Comparison of ENCODE assay signal across 20 cellular contexts in the genomic region with DNA sequence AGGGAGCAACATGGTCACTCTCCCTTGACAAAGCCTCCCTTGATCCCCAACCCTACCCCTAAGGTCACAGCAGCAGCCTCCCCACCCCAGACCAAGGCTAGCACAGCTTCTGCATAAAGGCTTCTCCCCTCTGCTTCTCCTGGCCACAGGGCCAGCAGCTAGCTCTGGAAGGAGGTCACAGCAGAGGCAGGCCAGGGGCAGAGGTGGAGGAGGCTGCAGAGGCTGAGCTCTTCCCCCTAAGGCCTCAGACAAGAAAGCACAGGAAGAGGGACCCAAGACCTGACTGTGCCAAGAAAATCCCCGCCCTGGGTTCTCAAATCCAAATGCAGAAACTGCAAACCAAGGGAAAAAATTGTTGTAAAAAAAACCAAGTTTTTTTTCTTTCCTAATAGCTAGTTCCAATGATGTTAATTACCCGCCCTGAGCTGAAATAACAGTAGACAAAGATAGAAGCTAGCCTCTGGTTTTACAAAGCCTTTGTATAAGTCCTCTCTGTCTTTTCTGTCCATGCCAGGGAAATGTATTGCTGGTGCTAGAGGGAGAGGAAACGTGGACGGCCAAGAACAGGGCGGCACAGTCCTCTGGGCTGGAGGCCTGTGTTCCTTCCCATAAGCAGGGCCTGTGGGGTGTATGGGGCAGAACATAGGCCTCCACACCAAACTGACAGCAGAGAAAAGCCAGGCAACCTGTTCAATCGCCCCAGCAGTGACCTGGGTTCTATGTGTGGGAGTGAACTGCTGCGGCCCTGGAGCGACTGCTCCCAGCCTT.
A peak's percentile ranks its signal among the peaks of the same experiment; 100 is the strongest.
DNase-seq lines count a peak whose midpoint lies in the region; ATAC-seq and TF ChIP-seq lines count a peak whose summit lies in the region.
"Had no signal": no experiment of that assay in that cellular context is flagged by ENCODE, and none has a peak within 500 bp of the region (broad histone marks: within the 10 kb centered on the region; RNA-seq: fewer than 3 reads in every experiment).

No MANE protein-coding gene starts in this region.

- peak; percentile 3 for DNase-seq in cardiac septum (ENCODE audit: low spot score)
- DNase-seq in Right ventricle myocardium superior, result no peak
- no peak for DNase-seq in esophagus muscularis mucosa (ENCODE audit: extremely low spot score)
- DNase-seq in sciatic nerve (ENCODE audit: low spot score), result peak; percentile 45
- no peak for DNase-seq in stimulated activated CD4-positive, alpha-beta T cell treated with anti-CD3 and anti-CD28 coated beads, Interleukin-4, amount 100 ng/mL, for 1 hour
- DNase-seq in HuH-7.5 (ENCODE audit: low spot score), result no peak
- DNase-seq: ACHN; activated CD4-positive, alpha-beta T cell treated with anti-CD3 and anti-CD28 coated beads, Interleukin-2, amount 50 U/mL, for 48 hours; effector CD4-positive, alpha-beta T cell; NCI-H1436 treated with DMSO at 0.1 percent for 48 hours; NCI-H345; transverse colon had no signal

- no peak for TF ChIP-seq CTCF in esophagus muscularis mucosa (IDR thresholded peaks at IDR 0.05)

- no peaks in the 10 kb centered on the region for H3K9me3 ChIP-seq in esophagus muscularis mucosa
- H3K9me3 ChIP-seq: psoas muscle, transverse colon had no signal

- WGBS in esophagus muscularis mucosa, result 77% methylated on average over 8 of the region's 8 CpGs

- no peak for TF ChIP-seq POLR2A in esophagus muscularis mucosa (IDR thresholded peaks at IDR 0.05; ENCODE audit: low read depth)

- TF ChIP-seq EP300 in esophagus muscularis mucosa (IDR thresholded peaks at IDR 0.05), result no peak

- no peak for ATAC-seq in Right ventricle myocardium superior (ENCODE audit: poor library complexity)
- ATAC-seq in sciatic nerve, result no peak
- ATAC-seq in GM18907 (IDR thresholded peaks at IDR 0.05; ENCODE audit: unreplicated experiment), result no peak
- no peak for ATAC-seq in activated T-helper 17 cell treated with anti-CD3 and anti-CD28 coated beads, Interleukin-2, amount 50 U/mL, for 72 hours (replicated peaks)
- ATAC-seq: GM12878, left colon, psoas muscle had no signal

- H3K4me3 ChIP-seq in esophagus muscularis mucosa, result no peak overlapping the region
- H3K4me3 ChIP-seq: GM12878, GM23248, psoas muscle, transverse colon had no signal

- H3K9me3 Mint-ChIP-seq in activated T-helper 17 cell treated with anti-CD3 and anti-CD28 coated beads, Interleukin-2, amount 50 U/mL, for 72 hours, result no peaks in the 10 kb centered on the region

- H3K36me3 Mint-ChIP-seq in activated T-helper 17 cell treated with anti-CD3 and anti-CD28 coated beads, Interleukin-2, amount 50 U/mL, for 72 hours (ENCODE audit: low read depth), result peaks cover 72% of the 10 kb centered on the region

- peak overlapping the region; percentile 16 to 57 (median 40) for H3K27ac ChIP-seq in esophagus muscularis mucosa (replicated peaks in 1 of 4)
- H3K27ac ChIP-seq: GM23248, HL-60, KMS-11, psoas muscle had no signal

- no peaks in the 10 kb centered on the region for H3K4me1 Mint-ChIP-seq in activated T-helper 17 cell treated with anti-CD3 and anti-CD28 coated beads, Interleukin-2, amount 50 U/mL, for 72 hours

- H3K27me3 Mint-ChIP-seq in activated T-helper 17 cell treated with anti-CD3 and anti-CD28 coated beads, Interleukin-2, amount 50 U/mL, for 72 hours, result no peaks in the 10 kb centered on the region

- H3K4me1 ChIP-seq in esophagus muscularis mucosa, result peaks cover 4 to 18% (median 9%) of the 10 kb centered on the region in 4 donors

- H3K27ac Mint-ChIP-seq in activated T-helper 17 cell treated with anti-CD3 and anti-CD28 coated beads, Interleukin-2, amount 50 U/mL, for 72 hours, result no peak overlapping the region

- no peak overlapping the region for H3K4me3 Mint-ChIP-seq in activated T-helper 17 cell treated with anti-CD3 and anti-CD28 coated beads, Interleukin-2, amount 50 U/mL, for 72 hours

- peaks cover 36 to 62% (median 56%) of the 10 kb centered on the region in 4 donors for H3K36me3 ChIP-seq in esophagus muscularis mucosa

- H3K27me3 ChIP-seq in esophagus muscularis mucosa, result no peaks in the 10 kb centered on the region
- H3K27me3 ChIP-seq: transverse colon had no signal

- intact Hi-C loops in cardiac septum (cut with DNase I), result loop anchor here (10.0 kb wide), 1 partner anchor 49 kb away; no protein-coding TSS in a partner anchor
- intact Hi-C loops in Right ventricle myocardium superior (cut with DNase I), result no loop called here
- intact Hi-C loops in esophagus muscularis mucosa (cut with DNase I), result no loop called here
- intact Hi-C loops in sciatic nerve (cut with DNase I), result loop anchor here (10.0 kb wide), 1 partner anchor 111 kb away; no protein-coding TSS in a partner anchor

Comparison
In these comparisons a context has a peak if more than half of its experiments do, and no peak if none do; other contexts are left out.
1. DNase-seq: peak in cardiac septum (single experiment) and sciatic nerve (single experiment); none in Right ventricle myocardium superior (single experiment), esophagus muscularis mucosa (single experiment), stimulated activated CD4-positive, alpha-beta T cell treated with anti-CD3 and anti-CD28 coated beads, Interleukin-4, amount 100 ng/mL, for 1 hour (single experiment) and HuH-7.5 (single experiment).
2. intact Hi-C loops: an anchor here in cardiac septum (10.0 kb wide) and sciatic nerve (10.0 kb wide); none called in Right ventricle myocardium superior and esophagus muscularis mucosa.